ENCODE assay signal across 1 cellular context in genomic region chr4:3316146-3316545, GRCh38.
TF ChIP-seq lines count a peak whose summit lies in the region.

No MANE protein-coding gene starts in this region.

TF ChIP-seq in WTC11, 78 proteins besides CTCF, POLR2A, EP300 and RAD21 (continued from another document):
- TF ChIP-seq, protein P1, sequence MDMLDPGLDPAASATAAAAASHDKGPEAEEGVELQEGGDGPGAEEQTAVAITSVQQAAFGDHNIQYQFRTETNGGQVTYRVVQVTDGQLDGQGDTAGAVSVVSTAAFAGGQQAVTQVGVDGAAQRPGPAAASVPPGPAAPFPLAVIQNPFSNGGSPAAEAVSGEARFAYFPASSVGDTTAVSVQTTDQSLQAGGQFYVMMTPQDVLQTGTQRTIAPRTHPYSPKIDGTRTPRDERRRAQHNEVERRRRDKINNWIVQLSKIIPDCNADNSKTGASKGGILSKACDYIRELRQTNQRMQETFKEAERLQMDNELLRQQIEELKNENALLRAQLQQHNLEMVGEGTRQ (CRISPR knock-in tag; IDR thresholded peaks at IDR 0.05), result no peak
- TF ChIP-seq MXD4 (CRISPR knock-in tag; IDR thresholded peaks at IDR 0.05; ENCODE audit: borderline replicate concordance) (no peak), ZNF396 (CRISPR knock-in tag; IDR thresholded peaks at IDR 0.05; ENCODE audit: borderline replicate concordance) (no peak), SOX15 (CRISPR knock-in tag; IDR thresholded peaks at IDR 0.05) (no peak), JAZF1 (CRISPR knock-in tag; IDR thresholded peaks at IDR 0.05) (no peak), FOXJ3 (CRISPR knock-in tag; IDR thresholded peaks at IDR 0.05; ENCODE audit: borderline replicate concordance) (no peak), ATF3 (CRISPR knock-in tag; conservative IDR thresholded peaks at IDR 0.05) (no peak), IRF2 (CRISPR knock-in tag; IDR thresholded peaks at IDR 0.05; ENCODE audit: borderline replicate concordance, low read depth) (no peak), KAT7 (CRISPR knock-in tag; IDR thresholded peaks at IDR 0.05; ENCODE audit: borderline replicate concordance) (no peak), SP1 (CRISPR knock-in tag; conservative IDR thresholded peaks at IDR 0.05) (no peak), HMGA2 (CRISPR knock-in tag; IDR thresholded peaks at IDR 0.05) (no peak), ATF2 (CRISPR knock-in tag; IDR thresholded peaks at IDR 0.05; ENCODE audit: borderline replicate concordance, low read depth) (no peak), MYBL2 (CRISPR knock-in tag; IDR thresholded peaks at IDR 0.05) (no peak), GABPB1 (CRISPR knock-in tag; IDR thresholded peaks at IDR 0.05) (no peak), NFATC4 (CRISPR knock-in tag; IDR thresholded peaks at IDR 0.05) (no peak)
- TF ChIP-seq, protein P2, sequence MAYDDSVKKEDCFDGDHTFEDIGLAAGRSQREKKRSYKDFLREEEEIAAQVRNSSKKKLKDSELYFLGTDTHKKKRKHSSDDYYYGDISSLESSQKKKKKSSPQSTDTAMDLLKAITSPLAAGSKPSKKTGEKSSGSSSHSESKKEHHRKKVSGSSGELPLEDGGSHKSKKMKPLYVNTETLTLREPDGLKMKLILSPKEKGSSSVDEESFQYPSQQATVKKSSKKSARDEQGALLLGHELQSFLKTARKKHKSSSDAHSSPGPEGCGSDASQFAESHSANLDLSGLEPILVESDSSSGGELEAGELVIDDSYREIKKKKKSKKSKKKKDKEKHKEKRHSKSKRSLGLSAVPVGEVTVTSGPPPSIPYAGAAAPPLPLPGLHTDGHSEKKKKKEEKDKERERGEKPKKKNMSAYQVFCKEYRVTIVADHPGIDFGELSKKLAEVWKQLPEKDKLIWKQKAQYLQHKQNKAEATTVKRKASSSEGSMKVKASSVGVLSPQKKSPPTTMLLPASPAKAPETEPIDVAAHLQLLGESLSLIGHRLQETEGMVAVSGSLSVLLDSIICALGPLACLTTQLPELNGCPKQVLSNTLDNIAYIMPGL (CRISPR knock-in tag; IDR thresholded peaks at IDR 0.05), result no peak
